ENCODE assay signal across 10 cellular contexts in genomic region chr2:98514879-98515570, GRCh38.
DNase-seq lines count a peak whose midpoint lies in the region; ATAC-seq, FAIRE-seq and TF ChIP-seq lines count a peak whose summit lies in the region.
"Had no signal": no experiment of that assay in that cellular context is flagged by ENCODE, and none has a peak within 500 bp of the region (broad histone marks: within the 10 kb centered on the region; RNA-seq: fewer than 3 reads in every experiment).

No MANE protein-coding gene starts in this region.

- peak overlapping the region in 1 of 11 experiments; percentile 40; a peak in 3 of 22 replicates for H3K9ac ChIP-seq in BLaER1 treated with 17β-estradiol and CSF1 and Interleukin-3, amounts not matched to agents 10 nM and 100 nM
- no peak overlapping the region for H3K9ac ChIP-seq in HepG2 (ENCODE audit: insufficient read depth, low read depth, low read length)

- H3K9me3 Mint-ChIP-seq in activated CD8-positive, alpha-beta T cell treated with anti-CD3 and anti-CD28 coated beads, Interleukin-2, amount 10 ng/mL, durations not matched to agents 7 days and 5 days (ENCODE audit: insufficient read depth), result no peaks in the 10 kb centered on the region

- no peak for TF ChIP-seq EP300 in HepG2 (IDR thresholded peaks at IDR 0.05; ENCODE audit: low read depth in 2 of 2, low read length in 2 of 2)
- no peak for TF ChIP-seq EP300 in HepG2 (CRISPR knock-in tag; IDR thresholded peaks at IDR 0.05; ENCODE audit: borderline replicate concordance)
- no peak for TF ChIP-seq EP300 in stomach (IDR thresholded peaks at IDR 0.05)

- BruUV-seq in HepG2 (replicated peaks; lab: Mats Ljungman, UMichigan), result no TSS peak

- H3K79me2 ChIP-seq in HepG2 (ENCODE audit: insufficient read depth, low read length), result no peaks in the 10 kb centered on the region

- POLR2A ChIA-PET in activated CD8-positive, alpha-beta T cell treated with anti-CD3 and anti-CD28 coated beads, Interleukin-2, amount 10 ng/mL, durations not matched to agents 7 days and 5 days (lab: Charles Lee), result interaction anchor here (0.9 kb wide), 1 partner anchor 54 kb away, joined by 3 read pairs; no protein-coding TSS in a partner anchor
- POLR2A ChIA-PET in HepG2 (lab: Yijun Ruan, JAX), result no interaction called here

- peaks cover 0 to 56% (median 7%) of the 10 kb centered on the region in 11 experiments; a peak in 12 of 22 replicates for H4K20me1 ChIP-seq in BLaER1 treated with 17β-estradiol and CSF1 and Interleukin-3, amounts not matched to agents 10 nM and 100 nM
- H4K20me1 ChIP-seq in HepG2 (ENCODE audit: insufficient read depth, low read length), result no peaks in the 10 kb centered on the region

- TF ChIP-seq POLR2A in HepG2 (IDR thresholded peaks at IDR 0.05; ENCODE audit: insufficient read depth in 1 of 2, low read depth in 2 of 2, low read length in 2 of 2) (no peak), stomach (IDR thresholded peaks at IDR 0.05) (no peak)

- no peak for FAIRE-seq in HepG2 (lab: Jason Lieb, UNC)

- peak; percentile 67 for ATAC-seq in activated CD8-positive, alpha-beta T cell treated with anti-CD3 and anti-CD28 coated beads, Interleukin-2, amount 10 ng/mL, durations not matched to agents 7 days and 5 days
- no peak for ATAC-seq in HepG2

- no peaks in the 10 kb centered on the region for H3K27me3 ChIP-seq in BLaER1 treated with 17β-estradiol and CSF1 and Interleukin-3, amounts not matched to agents 10 nM and 100 nM
- H3K27me3 ChIP-seq in HepG2 (ENCODE audit: control insufficient read depth in 1 of 2, insufficient read depth in 2 of 2, low read length in 2 of 2) (no peaks in the 10 kb centered on the region), stomach (no peaks in the 10 kb centered on the region), BE2C (no peaks in the 10 kb centered on the region)

- H3K27me3 Mint-ChIP-seq in activated CD8-positive, alpha-beta T cell treated with anti-CD3 and anti-CD28 coated beads, Interleukin-2, amount 10 ng/mL, durations not matched to agents 7 days and 5 days (ENCODE audit: low read depth), result no peaks in the 10 kb centered on the region

- H3K27ac ChIP-seq in BLaER1 treated with 17β-estradiol and CSF1 and Interleukin-3, amounts not matched to agents 10 nM and 100 nM, result peak overlapping the region in 6 of 11 experiments; percentile 25 to 52 (median 32); a peak in 11 of 22 replicates
- H3K27ac ChIP-seq in HepG2 (ENCODE audit: extremely low read length, insufficient read depth, low read length), result no peak overlapping the region
- H3K27ac ChIP-seq in stomach, result peak overlapping the region in 2 of 5 donors; percentile 23 to 35
- H3K27ac ChIP-seq: SK-N-MC had no signal

- peak; percentile 37 for DNase-seq in H4 (ENCODE audit: low spot score)
- DNase-seq in activated CD8-positive, alpha-beta T cell treated with anti-CD3 and anti-CD28 coated beads, Interleukin-2, amount 10 ng/mL, durations not matched to agents 7 days and 5 days, result peak; percentile 50
- no peak for DNase-seq in HepG2 (ENCODE audit: low spot score)
- DNase-seq in GM13976 (ENCODE audit: low spot score), result no peak
- DNase-seq in stomach, result no peak
- no peak for DNase-seq in BE2C
- no peak for DNase-seq in NCI-H2196 treated with DMSO at 0.1 percent for 48 hours (lab: John Stamatoyannopoulos, UW; ENCODE audit: unreplicated experiment)
- DNase-seq: central memory CD4-positive, alpha-beta T cell had no signal

- peaks cover 42% of the 10 kb centered on the region for H3K36me3 Mint-ChIP-seq in activated CD8-positive, alpha-beta T cell treated with anti-CD3 and anti-CD28 coated beads, Interleukin-2, amount 10 ng/mL, durations not matched to agents 7 days and 5 days (ENCODE audit: low read depth)

- peaks cover 90% of the 10 kb centered on the region for H3K4me1 Mint-ChIP-seq in activated CD8-positive, alpha-beta T cell treated with anti-CD3 and anti-CD28 coated beads, Interleukin-2, amount 10 ng/mL, durations not matched to agents 7 days and 5 days (ENCODE audit: low read depth)

- in situ Hi-C loops in HepG2 (cut with HindIII; ENCODE audit: extremely low pct_ligation_motif_present, low pct_unique_long_range_greater_than_20kb) (no loop called here), GM13976 (cut with MboI; ENCODE audit: low sequenced_read_pairs, unreplicated experiment) (no loop called here)

- no peak for TF ChIP-seq RAD21 in HepG2 (CRISPR knock-in tag; IDR thresholded peaks at IDR 0.05)

- H3K9me3 ChIP-seq in BLaER1 treated with 17β-estradiol and CSF1 and Interleukin-3, amounts not matched to agents 10 nM and 100 nM (replicated peaks in 1 of 11), result no peaks in the 10 kb centered on the region
- no peaks in the 10 kb centered on the region for H3K9me3 ChIP-seq in HepG2 (ENCODE audit: low read length)
- H3K9me3 ChIP-seq in stomach, result no peaks in the 10 kb centered on the region
- H3K9me3 ChIP-seq in BE2C, result no peaks in the 10 kb centered on the region

- no peak for TF ChIP-seq CTCF in HepG2 (CRISPR knock-in tag; IDR thresholded peaks at IDR 0.05)
- no peak for TF ChIP-seq CTCF in GM13976 (IDR thresholded peaks at IDR 0.05; ENCODE audit: borderline replicate concordance, control extremely low read depth, extremely low read depth, insufficient read depth, missing control alignments)
- TF ChIP-seq CTCF in stomach (IDR thresholded peaks at IDR 0.05), result no peak
- no peak for TF ChIP-seq CTCF in BE2C (IDR thresholded peaks at IDR 0.05; ENCODE audit: low read depth, low read length)

- no peak overlapping the region for H3K4me3 ChIP-seq in BLaER1 treated with 17β-estradiol and CSF1 and Interleukin-3, amounts not matched to agents 10 nM and 100 nM
- H3K4me3 ChIP-seq in HepG2 (replicated peaks in 1 of 3; ENCODE audit: insufficient read depth in 1 of 3, low read depth in 2 of 3, low read length in 3 of 3) (no peak overlapping the region), stomach (no peak overlapping the region), BE2C (ENCODE audit: low read depth, low read length) (no peak overlapping the region)
- H3K4me3 ChIP-seq: SK-N-MC had no signal

- intact Hi-C loops in HepG2 (cut with micrococcal nuclease; ENCODE audit: unreplicated experiment) (no loop called here), stomach (cut with DNase I; ENCODE audit: low total_unique reads) (no loop called here)

- H3K4me1 ChIP-seq in BLaER1 treated with 17β-estradiol and CSF1 and Interleukin-3, amounts not matched to agents 10 nM and 100 nM, result peaks cover 6 to 41% (median 11%) of the 10 kb centered on the region in 10 experiments; a peak in 16 of 20 replicates
- H3K4me1 ChIP-seq in HepG2 (ENCODE audit: insufficient read depth, low read length), result no peaks in the 10 kb centered on the region
- H3K4me1 ChIP-seq in stomach, result peaks cover 6 to 53% (median 28%) of the 10 kb centered on the region in 4 donors
- peaks cover 3% of the 10 kb centered on the region; the same call in 1 of the 2 replicates for H3K4me1 ChIP-seq in BE2C

- no peak overlapping the region for H2AFZ ChIP-seq in HepG2 (ENCODE audit: low read length)

- H3K4me2 ChIP-seq in BLaER1 treated with 17β-estradiol and CSF1 and Interleukin-3, amounts not matched to agents 10 nM and 100 nM, result peak overlapping the region in 10 of 11 experiments; percentile 1 to 59 (median 42); a peak in 15 of 22 replicates
- no peak overlapping the region for H3K4me2 ChIP-seq in HepG2 (ENCODE audit: low read depth, low read length)

- WGBS in HepG2 (ENCODE audit: low lambda C conversion rate), result 97% methylated on average over 8 of the region's 8 CpGs
- 67 to 80% (median 69%) methylated on average over 8 of the region's 8 CpGs for WGBS in stomach, 5 donors

- H3K4me3 Mint-ChIP-seq in activated CD8-positive, alpha-beta T cell treated with anti-CD3 and anti-CD28 coated beads, Interleukin-2, amount 10 ng/mL, durations not matched to agents 7 days and 5 days, result no peak overlapping the region

- peak overlapping the region; percentile 66 for H3K27ac Mint-ChIP-seq in activated CD8-positive, alpha-beta T cell treated with anti-CD3 and anti-CD28 coated beads, Interleukin-2, amount 10 ng/mL, durations not matched to agents 7 days and 5 days

- CTCF ChIA-PET in activated CD8-positive, alpha-beta T cell treated with anti-CD3 and anti-CD28 coated beads, Interleukin-2, amount 10 ng/mL, durations not matched to agents 7 days and 5 days (lab: Charles Lee), result interaction anchor here (0.7 to 5.1 kb wide), 11 partner anchors 9 to 102 kb away, joined by 3 to 44 read pairs (median 3); no protein-coding TSS in a partner anchor
- CTCF ChIA-PET in HepG2 (lab: Yijun Ruan, JAX; ENCODE audit: low intra/inter-chr PET ratio, low total read pairs), result no interaction called here

- peaks cover 5 to 25% (median 10%) of the 10 kb centered on the region in 11 experiments; a peak in 13 of 22 replicates for H3K36me3 ChIP-seq in BLaER1 treated with 17β-estradiol and CSF1 and Interleukin-3, amounts not matched to agents 10 nM and 100 nM
- H3K36me3 ChIP-seq in HepG2 (replicated peaks in 1 of 2; ENCODE audit: control insufficient read depth in 1 of 2, insufficient read depth in 2 of 2, low read length in 2 of 2), result no peaks in the 10 kb centered on the region
- H3K36me3 ChIP-seq in stomach, result peaks cover 0 to 10% (median 6%) of the 10 kb centered on the region in 4 donors
- no peaks in the 10 kb centered on the region for H3K36me3 ChIP-seq in BE2C

TF ChIP-seq in HepG2, 621 proteins besides CTCF, POLR2A, EP300 and RAD21:
- TF ChIP-seq NFE2 (CRISPR knock-in tag; IDR thresholded peaks at IDR 0.05), result 0 out of 2 replicates have a peak, but pooled peaks have one; percentile 27
- TF ChIP-seq ZBTB34 (CRISPR knock-in tag; IDR thresholded peaks at IDR 0.05), result no peak

Comparison
In these comparisons a context has a peak if more than half of its experiments do, and no peak if none do; other contexts are left out.
1. DNase-seq: peak in H4 (single experiment) and activated CD8-positive, alpha-beta T cell treated with anti-CD3 and anti-CD28 coated beads, Interleukin-2, amount 10 ng/mL, durations not matched to agents 7 days and 5 days (single experiment); none in HepG2 (single experiment), GM13976 (single experiment), stomach (single experiment), BE2C (single experiment) and NCI-H2196 treated with DMSO at 0.1 percent for 48 hours (single experiment).